22 cellular contexts compared by ENCODE assay signal in genomic region chr16:24146523-24146922, GRCh38.
"Had no signal": no experiment of that assay in that cellular context is flagged by ENCODE, and none has a peak within 500 bp of the region (broad histone marks: within the 10 kb centered on the region; RNA-seq: fewer than 3 reads in every experiment).

No MANE protein-coding gene starts in this region.

- H3K9me3 Mint-ChIP-seq: activated B cell treated with CpG ODN at 0.5 μM for 24 hours; stimulated activated naive CD8-positive, alpha-beta T cell treated with anti-CD3 and anti-CD28 coated beads, Interleukin-15, Interleukin-2, amounts not matched to agents 100 ng/mL and 50 ng/mL, for 24 hours had no signal

- H3K36me3 ChIP-seq: colonic mucosa, suprapubic skin had no signal

- ATAC-seq: activated CD8-positive, alpha-beta T cell treated with anti-CD3 and anti-CD28 coated beads, Interleukin-2, amount 10 ng/mL, durations not matched to agents 7 days and 5 days; activated naive CD4-positive, alpha-beta T cell treated with anti-CD3 and anti-CD28 coated beads, Interleukin-2, amount 50 U/mL, for 72 hours; esophagus mucosa; mucosa of descending colon; natural killer cell treated with Interleukin-12 subunit alpha and Interleukin-12 subunit beta and Interleukin-15 and Interleukin-18, amount 100 ng/mL, for 72 hours had no signal

- H3K4me3 ChIP-seq: colonic mucosa, mucosa of descending colon, suprapubic skin had no signal

- H3K27ac Mint-ChIP-seq: activated CD8-positive, alpha-beta T cell treated with anti-CD3 and anti-CD28 coated beads, Interleukin-2, amount 10 ng/mL, durations not matched to agents 7 days and 5 days; activated naive CD4-positive, alpha-beta T cell treated with anti-CD3 and anti-CD28 coated beads, Interleukin-2, amount 50 U/mL, for 72 hours; natural killer cell treated with Interleukin-12 subunit alpha and Interleukin-12 subunit beta and Interleukin-15 and Interleukin-18, amount 100 ng/mL, for 72 hours; stimulated activated naive CD8-positive, alpha-beta T cell treated with anti-CD3 and anti-CD28 coated beads, Interleukin-15, Interleukin-2, amounts not matched to agents 100 ng/mL and 50 ng/mL, for 24 hours; T-helper 2 cell treated with Interferon-gamma antibody and Interleukin-4, amounts not matched to agents 5 μg/mL and 100 μg/mL, for 36 hours had no signal

- H3K27ac ChIP-seq: colonic mucosa, suprapubic skin had no signal

- H3K4me3 Mint-ChIP-seq: activated B cell treated with CpG ODN at 0.5 μM for 24 hours; activated CD8-positive, alpha-beta T cell treated with anti-CD3 and anti-CD28 coated beads, Interleukin-2, amount 10 ng/mL, durations not matched to agents 7 days and 5 days; natural killer cell treated with Interleukin-12 subunit alpha and Interleukin-12 subunit beta and Interleukin-15 and Interleukin-18, amount 100 ng/mL, for 72 hours; stimulated activated naive CD8-positive, alpha-beta T cell treated with anti-CD3 and anti-CD28 coated beads, Interleukin-15, Interleukin-2, amounts not matched to agents 100 ng/mL and 50 ng/mL, for 24 hours; T-helper 2 cell treated with Interferon-gamma antibody and Interleukin-4, amounts not matched to agents 5 μg/mL and 100 μg/mL, for 36 hours had no signal

- H3K27me3 ChIP-seq: colonic mucosa, suprapubic skin had no signal

- H3K4me1 ChIP-seq: colonic mucosa, suprapubic skin had no signal

- DNase-seq: activated B cell treated with CpG ODN at 0.5 μM for 24 hours; activated CD4-positive, alpha-beta T cell treated with anti-CD3 and anti-CD28 coated beads for 48 hours; activated CD8-positive, alpha-beta memory T cell treated with anti-CD3 and anti-CD28 coated beads, Interleukin-2, amount 50 U/mL, for 4 hours; activated CD8-positive, alpha-beta T cell treated with anti-CD3 and anti-CD28 coated beads, Interleukin-2, amount 10 ng/mL, durations not matched to agents 7 days and 5 days; activated gamma-delta T cell; activated T-cell treated with anti-CD3 and anti-CD28 coated beads, Interleukin-2, amount 50 U/mL, for 48 hours; caudate nucleus; colonic mucosa; mammary epithelial cell; mucosa of descending colon; retina; small intestine; stimulated activated CD4-positive, alpha-beta T cell treated with anti-CD3 and anti-CD28 coated beads, Interleukin-4, amount 100 ng/mL, for 4 hours; stimulated activated CD8-positive, alpha-beta memory T cell treated with anti-CD3 and anti-CD28 coated beads, Interleukin-4, amount 100 ng/mL, for 48 hours; SW 1271; trophoblast cell had no signal

- H3K9me3 ChIP-seq: colonic mucosa, mucosa of descending colon, suprapubic skin had no signal
